ENCODE assay signal across 8 cellular contexts in the genomic region with DNA sequence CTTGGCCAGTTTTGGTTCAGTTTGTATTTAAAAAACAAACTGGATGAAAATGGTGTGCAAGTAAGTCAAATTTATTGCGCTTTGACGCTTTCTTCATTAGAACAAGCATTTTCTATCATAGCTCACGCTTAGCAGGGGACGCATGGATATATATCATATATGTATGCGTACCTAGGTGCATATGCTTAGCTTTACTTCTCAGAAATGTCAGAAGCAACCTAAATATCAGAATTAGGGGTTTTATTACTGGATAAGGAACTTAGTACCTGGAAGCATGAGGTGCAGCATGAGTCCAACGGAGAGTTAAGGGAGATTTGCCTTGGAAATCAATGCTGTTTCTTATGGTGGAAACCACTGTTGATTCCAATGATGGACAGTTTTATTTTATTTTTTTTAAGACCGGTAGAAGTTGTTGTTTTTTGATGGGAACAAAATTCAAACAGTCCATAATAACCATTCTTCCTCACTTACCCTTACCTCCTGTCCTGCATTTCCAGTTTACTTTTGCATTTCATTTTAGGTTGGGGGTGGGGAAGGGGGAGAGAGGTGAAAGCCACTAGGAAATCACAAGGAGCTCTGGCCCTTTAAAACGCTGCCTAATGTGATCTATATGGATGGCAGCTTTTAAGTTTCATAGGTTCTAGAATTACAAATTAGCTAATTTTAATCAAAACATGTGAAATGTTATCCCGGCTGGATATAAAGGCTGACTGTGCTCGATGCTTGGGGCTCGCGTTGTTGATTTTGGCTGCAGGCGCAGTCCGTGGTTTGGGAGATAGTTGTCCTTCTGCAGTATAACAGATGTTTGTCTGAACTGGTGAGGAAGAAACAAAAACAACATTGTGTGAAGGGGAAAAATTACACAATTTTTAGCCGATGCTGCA. TPM values are rescaled to one million over a fixed set of nuclear protein-coding genes. Genes with fewer than 3 reads are reported as not detected.
DNase-seq lines count a peak whose midpoint lies in the region; ATAC-seq and TF ChIP-seq lines count a peak whose summit lies in the region.

No MANE protein-coding gene starts in this region.

- H3K4me3 ChIP-seq in OCI-LY7 (ENCODE audit: low read depth, low read length, poor library complexity, severe bottlenecking), result peak overlapping the region; percentile 95

- H3K27ac ChIP-seq in OCI-LY7 (ENCODE audit: low read depth, low read length, poor library complexity, severe bottlenecking) (peak overlapping the region; percentile 68), RWPE1 (no peak overlapping the region)

- H3K79me2 ChIP-seq in OCI-LY7 (ENCODE audit: insufficient read depth, low read depth, low read length), result peaks cover 68% of the 10 kb centered on the region

- H4K20me1 ChIP-seq in OCI-LY7 (ENCODE audit: insufficient read depth, low read length), result peaks cover 12% of the 10 kb centered on the region; the same call in 1 of the 2 replicates

- TF ChIP-seq CTCF in OCI-LY7 (conservative IDR thresholded peaks at IDR 0.05; ENCODE audit: low read length), result no peak
- no peak for TF ChIP-seq CTCF in RWPE1 (conservative IDR thresholded peaks at IDR 0.05; ENCODE audit: low read depth)

- no peak overlapping the region for H2AFZ ChIP-seq in OCI-LY7 (ENCODE audit: low read length)

- H3K9me2 ChIP-seq in OCI-LY7 (ENCODE audit: insufficient read depth, low read length), result no peaks in the 10 kb centered on the region

- DNase-seq in OCI-LY7 (ENCODE audit: low spot score) (no peak), fibroblast of the conjunctiva (ENCODE audit: low read depth) (peak; percentile 60), putamen (ENCODE audit: low spot score) (peak; percentile 75), NCI-H1694 (lab: John Stamatoyannopoulos, UW) (no peak), RWPE1 (ENCODE audit: low spot score) (no peak)

- H3K4me1 ChIP-seq in ES-I3 (ENCODE audit: insufficient read depth, low read length) (peaks cover 20% of the 10 kb centered on the region), OCI-LY7 (ENCODE audit: insufficient read depth, low read length, poor library complexity, severe bottlenecking) (peaks cover 67% of the 10 kb centered on the region)

- H3K9ac ChIP-seq in ES-I3 (ENCODE audit: low read depth, low read length), result peak overlapping the region; percentile 77; the same call in 1 of the 2 replicates

- H3K9me3 ChIP-seq in ES-I3 (ENCODE audit: control insufficient read depth, insufficient read depth, low read length), result no peaks in the 10 kb centered on the region
- H3K9me3 ChIP-seq in OCI-LY7 (ENCODE audit: low read length), result no peaks in the 10 kb centered on the region

- peak overlapping the region; percentile 78 for H3K4me2 ChIP-seq in OCI-LY7 (ENCODE audit: low read length)

- intact Hi-C loops in OCI-LY7 (cut with micrococcal nuclease; ENCODE audit: unreplicated experiment), result loop anchor here (2.0 to 5.0 kb wide), 4 partner anchors 45 to 375 kb away; a partner anchor contains a TSS

- CTCF ChIA-PET in OCI-LY7 (lab: Charles Lee; ENCODE audit: unreplicated experiment), result interaction anchor here (0.5 to 1.7 kb wide), 4 partner anchors 38 to 163 kb away, joined by 3 to 12 read pairs (median 4); no protein-coding TSS in a partner anchor
- CTCF ChIA-PET in RWPE1 (lab: Yijun Ruan, JAX), result interaction anchor here (0.5 to 1.5 kb wide), 4 partner anchors 10 to 1059 kb away, joined by 3 to 5 read pairs (median 4); no protein-coding TSS in a partner anchor

- H3K36me3 ChIP-seq in ES-I3 (ENCODE audit: insufficient read depth, low read length) (no peaks in the 10 kb centered on the region), OCI-LY7 (ENCODE audit: insufficient read depth, low read length) (peaks cover 12% of the 10 kb centered on the region; the same call in 1 of the 2 replicates)

- ATAC-seq in HG03571 (IDR thresholded peaks at IDR 0.05; ENCODE audit: unreplicated experiment) (no peak), HG03159 (IDR thresholded peaks at IDR 0.05; ENCODE audit: unreplicated experiment) (no peak)

- no TSS peak for BruUV-seq in OCI-LY7 (replicated peaks; lab: Mats Ljungman, UMichigan)

- POLR2A ChIA-PET in OCI-LY7 (lab: Charles Lee) (interaction anchor here (0.5 to 5.4 kb wide), 15 partner anchors 12 to 405 kb away, joined by 3 to 29 read pairs (median 3); a partner anchor contains a TSS), RWPE1 (lab: Yijun Ruan, JAX; ENCODE audit: low non-redundant PET) (no interaction called here)

RNA-seq across cellular contexts. Expression of a gene that starts 2.1 kb away (rescaled TPM):
- 16.0 and 21.5 TPM in 2 replicates for total RNA-seq in OCI-LY7 (2014; rRNA removed; shearing (Covaris generic))
- total RNA-seq in OCI-LY7 (2022), result 29.4 and 31.3 TPM in 2 replicates

RNA-seq across cellular contexts. Expression of a gene that starts 32.7 kb away (rescaled TPM):
- 7.4 and 14.7 TPM in 2 replicates for total RNA-seq in OCI-LY7 (2014; rRNA removed; shearing (Covaris generic))
- 24.9 and 25.2 TPM in 2 replicates for total RNA-seq in OCI-LY7 (2022)

Comparison
In these comparisons a context has a peak if more than half of its experiments do, and no peak if none do; other contexts are left out.
1. DNase-seq: peak in fibroblast of the conjunctiva (single experiment) and putamen (single experiment); none in OCI-LY7 (single experiment), NCI-H1694 (single experiment) and RWPE1 (single experiment).